In the genomic region with DNA sequence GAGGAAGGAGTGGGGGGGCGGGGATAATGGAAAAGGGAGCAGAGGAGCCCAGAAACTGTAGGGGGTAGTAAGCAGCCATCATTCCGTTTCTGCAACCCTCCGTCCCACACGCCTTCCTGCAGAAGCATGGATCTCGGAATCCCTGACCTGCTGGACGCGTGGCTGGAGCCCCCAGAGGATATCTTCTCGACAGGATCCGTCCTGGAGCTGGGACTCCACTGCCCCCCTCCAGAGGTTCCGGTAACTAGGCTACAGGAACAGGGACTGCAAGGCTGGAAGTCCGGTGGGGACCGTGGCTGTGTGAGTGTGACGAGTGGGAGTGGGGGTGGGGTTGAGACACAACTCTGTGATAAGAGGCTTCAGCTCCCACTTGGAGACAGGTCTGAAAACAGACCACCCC, we compare ENCODE assay signal across 7 cellular contexts. TPM values are rescaled to one million over a fixed set of nuclear protein-coding genes. Genes with fewer than 3 reads are reported as not detected.
A peak's percentile ranks its signal among the peaks of the same experiment; 100 is the strongest.
DNase-seq lines count a peak whose midpoint lies in the region; ATAC-seq, FAIRE-seq and TF ChIP-seq lines count a peak whose summit lies in the region.

No MANE protein-coding gene starts in this region.

- H3K27me3 ChIP-seq in HAP-1 (ENCODE audit: low read depth) = no peaks in the 10 kb centered on the region
- H3K27me3 ChIP-seq in SU-DHL-6 (ENCODE audit: low read length) = no peaks in the 10 kb centered on the region
- H3K27me3 ChIP-seq in gastroesophageal sphincter = no peaks in the 10 kb centered on the region
- no peaks in the 10 kb centered on the region for H3K27me3 ChIP-seq in skeletal muscle satellite cell (ENCODE audit: control insufficient read depth, insufficient read depth, low read length)

- no peak for ATAC-seq in gastroesophageal sphincter

- H3K9me3 ChIP-seq in HAP-1 = no peaks in the 10 kb centered on the region
- H3K9me3 ChIP-seq in SU-DHL-6 (ENCODE audit: insufficient read depth, low read length) = no peaks in the 10 kb centered on the region
- H3K9me3 ChIP-seq in gastroesophageal sphincter = no peaks in the 10 kb centered on the region
- H3K9me3 ChIP-seq in skeletal muscle satellite cell (replicated peaks; ENCODE audit: low read length) = no peaks in the 10 kb centered on the region

- WGBS in gastroesophageal sphincter (ENCODE audit: low coverage in 1 of 2), 2 donors = 6 to 18% methylated on average over 3 to 8 of the region's 13 CpGs

- H3F3A ChIP-seq in SU-DHL-6 (ENCODE audit: insufficient read depth) = peaks cover 18% of the 10 kb centered on the region

- H3K9ac ChIP-seq in SU-DHL-6 (ENCODE audit: low read length) (peak overlapping the region; percentile 83), skeletal muscle satellite cell (ENCODE audit: low read depth, low read length) (peak overlapping the region; percentile 66)

- H3K9me2 ChIP-seq in SU-DHL-6 (replicated peaks; ENCODE audit: insufficient read depth, low read length) = no peaks in the 10 kb centered on the region

- peak in 1 of 2 experiments; percentile 25 for DNase-seq in HAP-1 (ENCODE audit: low spot score in 2 of 2)
- DNase-seq in CD1c-positive myeloid dendritic cell (ENCODE audit: extremely low spot score) = no peak
- DNase-seq in GM19239 (ENCODE audit: insufficient read length, low spot score) = no peak
- DNase-seq in GM03348 (ENCODE audit: low spot score) = no peak

- H3K4me2 ChIP-seq in SU-DHL-6 (ENCODE audit: low read depth, low read length, poor library complexity, severe bottlenecking) (peak overlapping the region; percentile 77), skeletal muscle satellite cell (ENCODE audit: low read length) (peak overlapping the region; percentile 86)

- peaks cover 5% of the 10 kb centered on the region for H3K36me3 ChIP-seq in HAP-1 (replicated peaks)
- H3K36me3 ChIP-seq in SU-DHL-6 (ENCODE audit: low read length) = no peaks in the 10 kb centered on the region
- H3K36me3 ChIP-seq in gastroesophageal sphincter = peaks cover 0 to 11% of the 10 kb centered on the region in 2 donors
- H3K36me3 ChIP-seq in skeletal muscle satellite cell (ENCODE audit: insufficient read depth, low read length) = peaks cover 4% of the 10 kb centered on the region

- H3K4me1 ChIP-seq in HAP-1 (peaks cover 18% of the 10 kb centered on the region), gastroesophageal sphincter (peaks cover 0 to 43% (median 21%) of the 10 kb centered on the region in 3 donors), skeletal muscle satellite cell (ENCODE audit: control insufficient read depth, insufficient read depth, low read length) (peaks cover 24% of the 10 kb centered on the region)

- no peak for FAIRE-seq in GM19239 (lab: Jason Lieb, UNC)

- no peak for TF ChIP-seq CTCF in SU-DHL-6 (IDR thresholded peaks at IDR 0.05; ENCODE audit: insufficient read depth, low read length, poor library complexity, severe bottlenecking)
- TF ChIP-seq CTCF in gastroesophageal sphincter (IDR thresholded peaks at IDR 0.05) = no peak

- H3K79me2 ChIP-seq in SU-DHL-6 (ENCODE audit: insufficient read depth, low read length) = peaks cover 16% of the 10 kb centered on the region; the same call in 1 of the 2 replicates

- H3K27ac ChIP-seq in SU-DHL-6 (ENCODE audit: low read depth, low read length) (no peak overlapping the region), gastroesophageal sphincter (peak overlapping the region in 3 of 4 donors; percentile 86 to 93 (median 92))

- no peaks in the 10 kb centered on the region for H4K20me1 ChIP-seq in SU-DHL-6 (ENCODE audit: low read depth, low read length)

- no peak for TF ChIP-seq POLR2A in gastroesophageal sphincter (IDR thresholded peaks at IDR 0.05)

- in situ Hi-C loops in HAP-1 (cut with MboI; ENCODE audit: low sequenced_read_pairs) = no loop called here

- peak overlapping the region; percentile 44 for H3K4me3 ChIP-seq in HAP-1
- peak overlapping the region; percentile 64 for H3K4me3 ChIP-seq in SU-DHL-6 (ENCODE audit: insufficient read depth, low read length, poor library complexity, severe bottlenecking)
- H3K4me3 ChIP-seq in gastroesophageal sphincter = peak overlapping the region; percentile 43 to 64
- H3K4me3 ChIP-seq in skeletal muscle satellite cell (ENCODE audit: low read length) = peak overlapping the region; percentile 79

- H2AFZ ChIP-seq in SU-DHL-6 (ENCODE audit: low read depth, low read length, severe bottlenecking) = no peak overlapping the region

- TF ChIP-seq EP300 in gastroesophageal sphincter (IDR thresholded peaks at IDR 0.05) = no peak

RNA-seq across cellular contexts. Expression of a gene that starts 0.7 kb away (rescaled TPM):
- total RNA-seq in gastroesophageal sphincter = 10 to 100 TPM in 1 of 4 donors, 1 to 10 TPM in 3; 5.1 to 10.4 (median 6.8) TPM
- total RNA-seq in skeletal muscle satellite cell (2012; rRNA removed) = 5.0 and 7.1 TPM in 2 replicates

RNA-seq across cellular contexts. Expression of a gene that starts 5.1 kb away (rescaled TPM):
- 100 to 1,000 TPM in 3 of 4 donors, 10 to 100 TPM in 1; 64.8 to 115 (median 106) TPM for total RNA-seq in gastroesophageal sphincter
- total RNA-seq in skeletal muscle satellite cell (2012; rRNA removed) = 68.4 and 71.9 TPM in 2 replicates

RNA-seq across cellular contexts. Expression of a gene that starts 9.1 kb away (rescaled TPM):
- total RNA-seq in gastroesophageal sphincter = 100 to 1,000 TPM; 158 to 193 (median 180) TPM
- 79.9 and 123 TPM in 2 replicates for total RNA-seq in skeletal muscle satellite cell (2012; rRNA removed)

RNA-seq across cellular contexts. Expression of a gene that starts 10.0 kb away (rescaled TPM):
- 10 to 100 TPM; 13.9 to 21.2 (median 15.6) TPM for total RNA-seq in gastroesophageal sphincter
- total RNA-seq in skeletal muscle satellite cell (2012; rRNA removed) = 4.6 and 5.2 TPM in 2 replicates

RNA-seq across cellular contexts. Expression of a gene that starts 17.7 kb away (rescaled TPM):
- 10 to 100 TPM; 43.6 to 50.7 (median 48.9) TPM for total RNA-seq in gastroesophageal sphincter
- 76.6 and 80.2 TPM in 2 replicates for total RNA-seq in skeletal muscle satellite cell (2012; rRNA removed)
